1 cellular context compared by ENCODE assay signal in genomic region chr4:78616046-78616498, GRCh38.
TF ChIP-seq lines count a peak whose summit lies in the region.

No MANE protein-coding gene starts in this region.

TF ChIP-seq in K562, 482 proteins besides CTCF, POLR2A, EP300 and RAD21 (continued from another document):
- TF ChIP-seq ZHX1 (conservative IDR thresholded peaks at IDR 0.05; ENCODE audit: low read length) (no peak), ARID1B (IDR thresholded peaks at IDR 0.05) (peak; percentile 52), ZFP91 (CRISPR knock-in tag; IDR thresholded peaks at IDR 0.05) (no peak), LARP7 (IDR thresholded peaks at IDR 0.05) (no peak), TFAM (CRISPR knock-in tag; conservative IDR thresholded peaks at IDR 0.05) (no peak), HNRNPUL1 (IDR thresholded peaks at IDR 0.05; ENCODE audit: low read length) (no peak)
